8 cellular contexts compared by ENCODE assay signal in genomic region chr5:65663804-65664521, GRCh38. TPM values are rescaled to one million over a fixed set of nuclear protein-coding genes. Genes with fewer than 3 reads are reported as not detected.
DNase-seq lines count a peak whose midpoint lies in the region; ATAC-seq and TF ChIP-seq lines count a peak whose summit lies in the region.
"Had no signal": no experiment of that assay in that cellular context is flagged by ENCODE, and none has a peak within 500 bp of the region (broad histone marks: within the 10 kb centered on the region; RNA-seq: fewer than 3 reads in every experiment).

No MANE protein-coding gene starts in this region.

- H3K27ac Mint-ChIP-seq in stimulated activated naive CD8-positive, alpha-beta T cell treated with anti-CD3 and anti-CD28 coated beads, Interleukin-15, Interleukin-2, amounts not matched to agents 100 ng/mL and 50 ng/mL, for 24 hours: peak overlapping the region; percentile 69

- H3K79me2 ChIP-seq in fibroblast of lung (ENCODE audit: control insufficient read depth, insufficient read depth, low read length): no peaks in the 10 kb centered on the region

- H3K4me1 Mint-ChIP-seq in stimulated activated naive CD8-positive, alpha-beta T cell treated with anti-CD3 and anti-CD28 coated beads, Interleukin-15, Interleukin-2, amounts not matched to agents 100 ng/mL and 50 ng/mL, for 24 hours (ENCODE audit: low read depth): peaks cover 3% of the 10 kb centered on the region

- ATAC-seq in stimulated activated naive CD8-positive, alpha-beta T cell treated with anti-CD3 and anti-CD28 coated beads, Interleukin-15, Interleukin-2, amounts not matched to agents 100 U/mL and 50 U/mL, for 24 hours: no peak
- ATAC-seq in HG02852 (IDR thresholded peaks at IDR 0.05; ENCODE audit: unreplicated experiment): no peak

- H3K36me3 Mint-ChIP-seq in stimulated activated naive CD8-positive, alpha-beta T cell treated with anti-CD3 and anti-CD28 coated beads, Interleukin-15, Interleukin-2, amounts not matched to agents 100 ng/mL and 50 ng/mL, for 24 hours (ENCODE audit: low read depth): peaks cover 40% of the 10 kb centered on the region

- no peak overlapping the region for H3K27ac ChIP-seq in fibroblast of lung (ENCODE audit: insufficient read depth, low read length)
- H3K27ac ChIP-seq in ovary: no peak overlapping the region

- no peak for DNase-seq in stimulated activated naive CD8-positive, alpha-beta T cell treated with anti-CD3 and anti-CD28 coated beads, Interleukin-15, Interleukin-2, amounts not matched to agents 100 U/mL and 50 U/mL, for 24 hours
- DNase-seq in fibroblast of lung (ENCODE audit: low read depth in 2 of 2) (peak; percentile 22 to 28), ovary (no peak)
- no peak for DNase-seq in activated CD8-positive, alpha-beta memory T cell treated with anti-CD3 and anti-CD28 coated beads, Interleukin-2, amount 50 U/mL, for 4 hours
- DNase-seq: effector memory CD4-positive, alpha-beta T cell; NCI-H1930 had no signal

- no peaks in the 10 kb centered on the region for H4K20me1 ChIP-seq in fibroblast of lung (ENCODE audit: control insufficient read depth, extremely low read depth, insufficient read depth, low read length)

- no peak for TF ChIP-seq POLR2A in ovary (IDR thresholded peaks at IDR 0.05)

- H2AFZ ChIP-seq in fibroblast of lung (ENCODE audit: low read length): no peak overlapping the region

- H3K27me3 Mint-ChIP-seq in stimulated activated naive CD8-positive, alpha-beta T cell treated with anti-CD3 and anti-CD28 coated beads, Interleukin-15, Interleukin-2, amounts not matched to agents 100 ng/mL and 50 ng/mL, for 24 hours: no peaks in the 10 kb centered on the region

- no peaks in the 10 kb centered on the region for H3K36me3 ChIP-seq in fibroblast of lung (ENCODE audit: control insufficient read depth, insufficient read depth, low read length)
- H3K36me3 ChIP-seq in ovary: no peaks in the 10 kb centered on the region

- no peak overlapping the region for H3K4me2 ChIP-seq in fibroblast of lung (ENCODE audit: extremely low read depth, insufficient read depth, low read length)

- H3K27me3 ChIP-seq in fibroblast of lung (ENCODE audit: control insufficient read depth, insufficient read depth, low read length) (no peaks in the 10 kb centered on the region), ovary (no peaks in the 10 kb centered on the region)

- peak; percentile 40 to 61 for TF ChIP-seq CTCF in fibroblast of lung (conservative IDR thresholded peaks at IDR 0.05 in 1 of 2, IDR thresholded peaks at IDR 0.05 in 1 of 2; ENCODE audit: low read depth in 1 of 2, low read length in 2 of 2)
- TF ChIP-seq CTCF in ovary (IDR thresholded peaks at IDR 0.05): no peak

- H3K4me3 ChIP-seq in fibroblast of lung (replicated peaks in 1 of 4; ENCODE audit: control extremely low read depth in 1 of 4, insufficient read depth in 1 of 4, low read depth in 3 of 4, low read length in 4 of 4) (no peak overlapping the region), ovary (no peak overlapping the region)

- intact Hi-C loops in ovary (cut with DNase I): no loop called here

- H3K4me3 Mint-ChIP-seq in stimulated activated naive CD8-positive, alpha-beta T cell treated with anti-CD3 and anti-CD28 coated beads, Interleukin-15, Interleukin-2, amounts not matched to agents 100 ng/mL and 50 ng/mL, for 24 hours: no peak overlapping the region

- TF ChIP-seq EP300 in ovary (IDR thresholded peaks at IDR 0.05): no peak

- H3K4me1 ChIP-seq in fibroblast of lung (ENCODE audit: control insufficient read depth, extremely low read depth, insufficient read depth, low read length) (no peaks in the 10 kb centered on the region), ovary (ENCODE audit: insufficient read depth) (no peaks in the 10 kb centered on the region)

- H3K9ac ChIP-seq in fibroblast of lung (ENCODE audit: insufficient read depth, low read length): no peak overlapping the region

- H3K9me3 Mint-ChIP-seq in stimulated activated naive CD8-positive, alpha-beta T cell treated with anti-CD3 and anti-CD28 coated beads, Interleukin-15, Interleukin-2, amounts not matched to agents 100 ng/mL and 50 ng/mL, for 24 hours: no peaks in the 10 kb centered on the region

- WGBS in ovary, 3 donors: 65 to 90% (median 69%) methylated on average over 1 of the region's 1 CpG

- H3K9me3 ChIP-seq in fibroblast of lung (ENCODE audit: control insufficient read depth, insufficient read depth, low read depth, low read length) (no peaks in the 10 kb centered on the region), ovary (no peaks in the 10 kb centered on the region)

RNA-seq across cellular contexts. Expression of gene SHLD3, which starts 39.1 kb away (rescaled TPM):
- total RNA-seq in fibroblast of lung (3.5 and 4.4 TPM in 2 replicates), ovary (1 to 10 TPM; 1.6 to 3.3 (median 2.6) TPM)
- polyA plus RNA-seq in fibroblast of lung (2.9 and 3.3 TPM in 2 replicates), ovary (1 to 10 TPM; 1.2 to 1.6 TPM)
- polyA plus RNA-seq in fibroblast of lung (2012): 1.1 and 1.6 TPM in 2 replicates
- polyA minus RNA-seq in fibroblast of lung (ENCODE audit: low replicate concordance): not detected in 2 replicates

RNA-seq across cellular contexts. Expression of gene TRAPPC13, which starts 39.1 kb away (rescaled TPM):
- total RNA-seq in fibroblast of lung: 23.9 and 34.8 TPM in 2 replicates
- 20.1 and 22.8 TPM in 2 replicates for polyA plus RNA-seq in fibroblast of lung
- 13.7 and 14.0 TPM in 2 replicates for polyA plus RNA-seq in fibroblast of lung (2012)
- 3.3 and 4.9 TPM in 2 replicates for polyA minus RNA-seq in fibroblast of lung (ENCODE audit: low replicate concordance)
- total RNA-seq in ovary: 10 to 100 TPM; 10.5 to 21.5 (median 13.9) TPM
- 10 to 100 TPM; 11.4 to 11.7 TPM for polyA plus RNA-seq in ovary

RNA-seq across cellular contexts. Expression of gene TRIM23, which starts 39.8 kb away (rescaled TPM):
- total RNA-seq in fibroblast of lung (48.6 and 51.1 TPM in 2 replicates), ovary (10 to 100 TPM in 6 of 7 donors, 1 to 10 TPM in 1; 9.3 to 23.4 (median 19.9) TPM)
- polyA plus RNA-seq in fibroblast of lung (9.5 and 14.1 TPM in 2 replicates), ovary (1 to 10 TPM; 8.3 to 9.3 TPM)
- 8.1 and 10.8 TPM in 2 replicates for polyA plus RNA-seq in fibroblast of lung (2012)
- polyA minus RNA-seq in fibroblast of lung (ENCODE audit: low replicate concordance): 5.1 and 12.0 TPM in 2 replicates

RNA-seq across cellular contexts. Expression of gene SGTB, which starts 57.9 kb away (rescaled TPM):
- 14.1 and 32.4 TPM in 2 replicates for total RNA-seq in fibroblast of lung
- polyA plus RNA-seq in fibroblast of lung: 15.5 and 18.7 TPM in 2 replicates
- polyA plus RNA-seq in fibroblast of lung (2012): 10.5 and 13.4 TPM in 2 replicates
- 5.5 and 6.0 TPM in 2 replicates for polyA minus RNA-seq in fibroblast of lung (ENCODE audit: low replicate concordance)
- total RNA-seq in ovary: 1 to 10 TPM; 4.9 to 9.9 (median 7.1) TPM
- polyA plus RNA-seq in ovary: 1 to 10 TPM; 2.6 to 8.4 TPM

RNA-seq across cellular contexts. Expression of gene NLN, which starts 58.0 kb away (rescaled TPM):
- 16.2 and 33.7 TPM in 2 replicates for total RNA-seq in fibroblast of lung
- 29.2 and 35.2 TPM in 2 replicates for polyA plus RNA-seq in fibroblast of lung
- polyA plus RNA-seq in fibroblast of lung (2012): 20.8 and 28.0 TPM in 2 replicates
- 11.0 and 27.9 TPM in 2 replicates for polyA minus RNA-seq in fibroblast of lung (ENCODE audit: low replicate concordance)
- 10 to 100 TPM in 3 of 7 donors, 1 to 10 TPM in 4; 2.3 to 16.3 (median 8.2) TPM for total RNA-seq in ovary
- 10 to 100 TPM in 1 of 2 donors, 1 to 10 TPM in 1; 2.5 to 11.0 TPM for polyA plus RNA-seq in ovary

Comparison
In these comparisons a context has a peak if more than half of its experiments do, and no peak if none do; other contexts are left out.
1. DNase-seq: peak in fibroblast of lung (2 of 2); none in stimulated activated naive CD8-positive, alpha-beta T cell treated with anti-CD3 and anti-CD28 coated beads, Interleukin-15, Interleukin-2, amounts not matched to agents 100 U/mL and 50 U/mL, for 24 hours (single experiment), ovary (0 of 5) and activated CD8-positive, alpha-beta memory T cell treated with anti-CD3 and anti-CD28 coated beads, Interleukin-2, amount 50 U/mL, for 4 hours (single experiment).
2. CTCF ChIP-seq: peak in fibroblast of lung (2 of 2); none in ovary (0 of 3).